ENCODE assay signal across 9 cellular contexts in the genomic region with DNA sequence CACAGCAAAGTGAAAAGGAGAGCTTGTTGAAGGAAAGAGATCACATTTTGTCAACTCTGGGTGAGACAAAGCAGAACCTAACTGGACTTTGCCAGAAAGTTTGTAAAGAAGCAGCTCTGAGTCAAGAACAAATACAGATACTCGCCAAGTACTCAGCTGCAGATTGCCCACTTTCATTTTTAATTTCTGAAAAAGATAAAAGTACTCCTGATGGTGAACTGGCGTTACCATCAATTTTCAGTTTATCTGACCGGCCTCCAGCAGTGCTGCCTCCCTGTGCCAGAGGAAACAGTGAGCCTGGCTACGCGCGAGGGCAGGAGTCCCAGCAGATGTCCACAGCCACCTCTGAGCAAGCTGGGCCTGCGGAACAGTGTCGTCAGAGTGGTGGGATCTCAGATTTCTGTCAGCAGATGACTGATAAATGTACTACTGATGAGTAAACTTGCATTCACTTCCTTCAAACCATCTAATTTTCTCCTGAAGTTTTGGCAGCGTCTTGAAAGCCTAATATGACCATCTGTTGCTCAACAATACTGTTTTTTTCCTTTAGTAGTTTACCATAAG. TPM values are rescaled to one million over a fixed set of nuclear protein-coding genes. Genes with fewer than 3 reads are reported as not detected.
DNase-seq lines count a peak whose midpoint lies in the region; ATAC-seq and TF ChIP-seq lines count a peak whose summit lies in the region.
"Had no signal": no experiment of that assay in that cellular context is flagged by ENCODE, and none has a peak within 500 bp of the region (broad histone marks: within the 10 kb centered on the region; RNA-seq: fewer than 3 reads in every experiment).

No MANE protein-coding gene starts in this region.

- peak; percentile 86 for DNase-seq in GM03348 (ENCODE audit: low spot score)
- peak; percentile 48 for DNase-seq in activated CD4-positive, alpha-beta memory T cell treated with anti-CD3 and anti-CD28 coated beads, Interleukin-2, amount 10 ng/mL, durations not matched to agents 7 days and 5 days
- peak; percentile 93 to 98 for DNase-seq in foreskin fibroblast
- DNase-seq in stimulated activated CD4-positive, alpha-beta T cell treated with anti-CD3 and anti-CD28 coated beads, Interleukin-12 subunit alpha, Interleukin-12 subunit beta, amount 100 ng/mL, for 4 hours, result peak; percentile 22
- DNase-seq in NCI-H1930 (lab: John Stamatoyannopoulos, UW), result no peak
- DNase-seq in H7, result no peak

- POLR2A ChIA-PET in activated CD4-positive, alpha-beta memory T cell treated with anti-CD3 and anti-CD28 coated beads, Interleukin-2, amount 10 ng/mL, durations not matched to agents 7 days and 5 days (lab: Charles Lee), result interaction anchor here (1.9 kb wide), 1 partner anchor 44 kb away, joined by 5 read pairs; a partner anchor contains a TSS

- TF ChIP-seq CTCF in foreskin fibroblast (IDR thresholded peaks at IDR 0.05; ENCODE audit: low read depth, low read length), result no peak

- peaks cover 15% of the 10 kb centered on the region for H3K36me3 Mint-ChIP-seq in activated CD4-positive, alpha-beta memory T cell treated with anti-CD3 and anti-CD28 coated beads, Interleukin-2, amount 10 ng/mL, durations not matched to agents 7 days and 5 days (ENCODE audit: low read depth)

- ATAC-seq in HG02798 (IDR thresholded peaks at IDR 0.05; ENCODE audit: poor library complexity, unreplicated experiment) (peak; percentile 75), HG03457 (IDR thresholded peaks at IDR 0.05; ENCODE audit: unreplicated experiment) (no peak)

- peak overlapping the region; percentile 48 for H3K27ac Mint-ChIP-seq in activated CD4-positive, alpha-beta memory T cell treated with anti-CD3 and anti-CD28 coated beads, Interleukin-2, amount 10 ng/mL, durations not matched to agents 7 days and 5 days

- H3K27me3 Mint-ChIP-seq in activated CD4-positive, alpha-beta memory T cell treated with anti-CD3 and anti-CD28 coated beads, Interleukin-2, amount 10 ng/mL, durations not matched to agents 7 days and 5 days, result no peaks in the 10 kb centered on the region
- H3K27me3 Mint-ChIP-seq: IgD-negative memory B cell had no signal

- no peaks in the 10 kb centered on the region for H3K27me3 ChIP-seq in H7 (ENCODE audit: control insufficient read depth, insufficient read depth, low read length)

- CTCF ChIA-PET in activated CD4-positive, alpha-beta memory T cell treated with anti-CD3 and anti-CD28 coated beads, Interleukin-2, amount 10 ng/mL, durations not matched to agents 7 days and 5 days (lab: Charles Lee), result interaction anchor here (0.6 kb wide), 1 partner anchor 134 kb away, joined by 3 read pairs; no protein-coding TSS in a partner anchor

- H3K4me1 Mint-ChIP-seq in activated CD4-positive, alpha-beta memory T cell treated with anti-CD3 and anti-CD28 coated beads, Interleukin-2, amount 10 ng/mL, durations not matched to agents 7 days and 5 days, result peaks cover 25% of the 10 kb centered on the region

- H3K9me3 Mint-ChIP-seq in activated CD4-positive, alpha-beta memory T cell treated with anti-CD3 and anti-CD28 coated beads, Interleukin-2, amount 10 ng/mL, durations not matched to agents 7 days and 5 days, result no peaks in the 10 kb centered on the region
- H3K9me3 Mint-ChIP-seq: IgD-negative memory B cell had no signal

- H3K36me3 ChIP-seq in H7 (replicated peaks; ENCODE audit: control insufficient read depth, insufficient read depth, low read length), result no peaks in the 10 kb centered on the region; the same call in 1 of the 2 replicates

- peak overlapping the region in 1 of 2 donors; percentile 11 for H3K4me3 ChIP-seq in foreskin fibroblast (ENCODE audit: low read depth in 1 of 2, low read length in 2 of 2)
- H3K4me3 ChIP-seq in H7 (ENCODE audit: insufficient read depth, low read depth, low read length), result no peak overlapping the region

- H3K4me3 Mint-ChIP-seq in activated CD4-positive, alpha-beta memory T cell treated with anti-CD3 and anti-CD28 coated beads, Interleukin-2, amount 10 ng/mL, durations not matched to agents 7 days and 5 days, result peak overlapping the region; percentile 31
- H3K4me3 Mint-ChIP-seq: IgD-negative memory B cell had no signal

RNA-seq across cellular contexts. Expression of a gene that starts 43.8 kb away (rescaled TPM):
- total RNA-seq in activated CD4-positive, alpha-beta memory T cell treated with anti-CD3 and anti-CD28 coated beads, Interleukin-2, amount 10 ng/mL, durations not matched to agents 7 days and 5 days, result 10 to 100 TPM; 21.6 to 26.2 TPM
- 26.4 and 32.7 TPM in 2 replicates for total RNA-seq in H7 (2014; rRNA removed; shearing (Covaris generic))

Comparison
In these comparisons a context has a peak if more than half of its experiments do, and no peak if none do; other contexts are left out.
1. DNase-seq: peak in GM03348 (single experiment), activated CD4-positive, alpha-beta memory T cell treated with anti-CD3 and anti-CD28 coated beads, Interleukin-2, amount 10 ng/mL, durations not matched to agents 7 days and 5 days (single experiment), foreskin fibroblast (2 of 2) and stimulated activated CD4-positive, alpha-beta T cell treated with anti-CD3 and anti-CD28 coated beads, Interleukin-12 subunit alpha, Interleukin-12 subunit beta, amount 100 ng/mL, for 4 hours (single experiment); none in NCI-H1930 (0 of 2) and H7 (single experiment).